Comparison of ENCODE assay signal across 7 cellular contexts in genomic region chr20:17681741-17682102, GRCh38. TPM values are rescaled to one million over a fixed set of nuclear protein-coding genes. Genes with fewer than 3 reads are reported as not detected.
DNase-seq lines count a peak whose midpoint lies in the region; ATAC-seq and TF ChIP-seq lines count a peak whose summit lies in the region.

No MANE protein-coding gene starts in this region.

- ATAC-seq in GM18868 (IDR thresholded peaks at IDR 0.05; ENCODE audit: unreplicated experiment), result peak; percentile 2
- peak; percentile 14 for ATAC-seq in HG02759 (IDR thresholded peaks at IDR 0.05; ENCODE audit: unreplicated experiment)
- ATAC-seq in WTC11, result no peak

- no peaks in the 10 kb centered on the region for H3K9me3 ChIP-seq in iPS-15b (ENCODE audit: control insufficient read depth, insufficient read depth, low read length)

- H3K4me1 Mint-ChIP-seq in WTC11, result peaks cover 37% of the 10 kb centered on the region

- no peak for DNase-seq in WTC11 (ENCODE audit: low spot score)
- DNase-seq in substantia nigra (lab: John Stamatoyannopoulos, UW), result peak in 1 of 49 donors; percentile 54
- no peak for DNase-seq in Ammon's horn (ENCODE audit: low spot score)
- DNase-seq in HUDEP-2 (lab: John Stamatoyannopoulos, UW; ENCODE audit: unreplicated experiment in 76 of 76), result no peak

- H3K4me3 ChIP-seq in iPS-15b (ENCODE audit: low read depth, low read length), result peak overlapping the region; percentile 72

- CTCF ChIA-PET in WTC11 (lab: Charles Lee), result interaction anchor here (0.6 to 3.5 kb wide), 68 partner anchors 8 to 376 kb away, joined by 3 to 51 read pairs (median 5); partner anchors contain the start of genes BANF2, BFSP1, DSTN and OVOL2

- peaks cover 16% of the 10 kb centered on the region for H3K4me1 ChIP-seq in iPS-15b (ENCODE audit: control insufficient read depth, insufficient read depth, low read length)

- TF ChIP-seq CTCF in WTC11 (IDR thresholded peaks at IDR 0.05), result no peak

- no peaks in the 10 kb centered on the region for H3K27me3 ChIP-seq in iPS-15b (ENCODE audit: control insufficient read depth, insufficient read depth, low read length)

- H3K9me3 Mint-ChIP-seq in WTC11, result peaks cover under 1% of the 10 kb centered on the region; the same call in 1 of the 2 replicates

- peaks cover 11% of the 10 kb centered on the region for H3K27me3 Mint-ChIP-seq in WTC11 (ENCODE audit: low read depth)

- POLR2A ChIA-PET in WTC11 (lab: Charles Lee), result interaction anchor here (0.6 to 1.8 kb wide), 11 partner anchors 18 to 285 kb away, joined by 3 to 12 read pairs (median 5); partner anchors contain the start of genes BANF2 and DSTN

- H3K27ac ChIP-seq in substantia nigra (ENCODE audit: low read depth, low read length, poor library complexity, severe bottlenecking), result peak overlapping the region; percentile 75

- H3K4me3 Mint-ChIP-seq in WTC11, result peak overlapping the region; percentile 67

- no peak overlapping the region for H3K27ac Mint-ChIP-seq in WTC11

- H3K36me3 Mint-ChIP-seq in WTC11, result peaks cover 17% of the 10 kb centered on the region

- peak overlapping the region; percentile 65 for H3K9ac ChIP-seq in iPS-15b (ENCODE audit: low read depth, low read length)

- H3K36me3 ChIP-seq in iPS-15b (ENCODE audit: control insufficient read depth, insufficient read depth, low read length), result peaks cover 11% of the 10 kb centered on the region

TF ChIP-seq in WTC11, 78 proteins besides CTCF, POLR2A, EP300 and RAD21:
- TF ChIP-seq USF2 (CRISPR knock-in tag; IDR thresholded peaks at IDR 0.05) (no peak), NFE2L1 (CRISPR knock-in tag; IDR thresholded peaks at IDR 0.05) (no peak), ZNF219 (CRISPR knock-in tag; IDR thresholded peaks at IDR 0.05; ENCODE audit: borderline replicate concordance) (no peak), TP53 (CRISPR knock-in tag; IDR thresholded peaks at IDR 0.05) (no peak), GTF2I (CRISPR knock-in tag; conservative IDR thresholded peaks at IDR 0.05) (no peak), IRF2 (CRISPR knock-in tag; IDR thresholded peaks at IDR 0.05; ENCODE audit: borderline replicate concordance, low read depth) (no peak)
- TF ChIP-seq, protein P1, sequence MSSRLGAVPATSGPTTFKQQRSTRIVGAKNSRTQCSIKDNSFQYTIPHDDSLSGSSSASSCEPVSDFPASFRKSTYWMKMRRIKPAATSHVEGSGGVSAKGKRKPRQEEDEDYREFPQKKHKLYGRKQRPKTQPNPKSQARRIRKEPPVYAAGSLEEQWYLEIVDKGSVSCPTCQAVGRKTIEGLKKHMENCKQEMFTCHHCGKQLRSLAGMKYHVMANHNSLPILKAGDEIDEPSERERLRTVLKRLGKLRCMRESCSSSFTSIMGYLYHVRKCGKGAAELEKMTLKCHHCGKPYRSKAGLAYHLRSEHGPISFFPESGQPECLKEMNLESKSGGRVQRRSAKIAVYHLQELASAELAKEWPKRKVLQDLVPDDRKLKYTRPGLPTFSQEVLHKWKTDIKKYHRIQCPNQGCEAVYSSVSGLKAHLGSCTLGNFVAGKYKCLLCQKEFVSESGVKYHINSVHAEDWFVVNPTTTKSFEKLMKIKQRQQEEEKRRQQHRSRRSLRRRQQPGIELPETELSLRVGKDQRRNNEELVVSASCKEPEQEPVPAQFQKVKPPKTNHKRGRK (CRISPR knock-in tag; IDR thresholded peaks at IDR 0.05; ENCODE audit: borderline replicate concordance), result no peak

RNA-seq across cellular contexts. Expression of gene RRBP1, which starts 0.3 kb away (rescaled TPM):
- 161 to 171 TPM (median 162 TPM) in 3 replicates for total RNA-seq in WTC11 (2021)

RNA-seq across cellular contexts. Expression of gene BANF2, which starts 18.0 kb away (rescaled TPM):
- not detected in 3 replicates for total RNA-seq in WTC11 (2021)
